Comparison of ENCODE assay signal across 19 cellular contexts in genomic region chr17:16434662-16435061, GRCh38. TPM values are rescaled to one million over a fixed set of nuclear protein-coding genes. Genes with fewer than 3 reads are reported as not detected.
A peak's percentile ranks its signal among the peaks of the same experiment; 100 is the strongest.
DNase-seq lines count a peak whose midpoint lies in the region; ATAC-seq and TF ChIP-seq lines count a peak whose summit lies in the region.
"Had no signal": no experiment of that assay in that cellular context is flagged by ENCODE, and none has a peak within 500 bp of the region (broad histone marks: within the 10 kb centered on the region; RNA-seq: fewer than 3 reads in every experiment).

No MANE protein-coding gene starts in this region.

- H3F3A ChIP-seq in DOHH2 (ENCODE audit: control insufficient read depth, insufficient read depth) (peaks cover 7% of the 10 kb centered on the region), GM23338 (replicated peaks; ENCODE audit: low read depth) (peaks cover 8% of the 10 kb centered on the region)

- H3K4me2 ChIP-seq in DOHH2 (ENCODE audit: low read length) (peak overlapping the region; percentile 15), GM23338 (no peak overlapping the region; the same call in 1 of the 2 replicates)

- CTCF ChIA-PET in WTC11 (lab: Charles Lee) = interaction anchor here (1.0 to 1.2 kb wide), 3 partner anchors 19 to 71 kb away, joined by 3 to 8 read pairs (median 3); partner anchors contain the start of gene TRPV2
- CTCF ChIA-PET in naive thymus-derived CD4-positive, alpha-beta T cell (lab: Charles Lee) = no interaction called here

- H3K79me2 ChIP-seq in DOHH2 (ENCODE audit: control insufficient read depth, low read length) = peaks cover 12% of the 10 kb centered on the region
- peaks cover 8% of the 10 kb centered on the region for H3K79me2 ChIP-seq in GM23338 (replicated peaks; ENCODE audit: insufficient read depth)

- peak overlapping the region; percentile 88 for H2AFZ ChIP-seq in GM23338

- POLR2A ChIA-PET in WTC11 (lab: Charles Lee) = no interaction called here
- POLR2A ChIA-PET in naive thymus-derived CD4-positive, alpha-beta T cell (lab: Charles Lee) = no interaction called here

- H3K36me3 ChIP-seq in DOHH2 (ENCODE audit: control insufficient read depth, low read length) (peaks cover 9% of the 10 kb centered on the region), GM23338 (ENCODE audit: insufficient read depth) (peaks cover 2% of the 10 kb centered on the region; the same call in 1 of the 2 replicates)
- peaks cover 0 to 30% (median 0%) of the 10 kb centered on the region in 3 experiments for H3K36me3 ChIP-seq in naive thymus-derived CD4-positive, alpha-beta T cell (ENCODE audit: control insufficient read depth in 2 of 3, insufficient read depth in 3 of 3, low read length in 3 of 3)
- H3K36me3 ChIP-seq: prostate gland, uterus had no signal

- H3K9me2 ChIP-seq in DOHH2 (replicated peaks; ENCODE audit: control insufficient read depth, low read length) = no peaks in the 10 kb centered on the region
- H3K9me2 ChIP-seq in GM23338 (ENCODE audit: insufficient read depth) = no peaks in the 10 kb centered on the region

- no peak overlapping the region for H3K4me3 ChIP-seq in DOHH2 (ENCODE audit: low read length)
- H3K4me3 ChIP-seq in GM23338 = no peak overlapping the region
- H3K4me3 ChIP-seq in naive thymus-derived CD4-positive, alpha-beta T cell (ENCODE audit: low read length) = no peak overlapping the region
- H3K4me3 ChIP-seq: prostate gland, uterus had no signal

- peaks cover 3% of the 10 kb centered on the region; the same call in 2 of the 3 replicates for H3K9me3 Mint-ChIP-seq in GM23338
- no peaks in the 10 kb centered on the region for H3K9me3 Mint-ChIP-seq in WTC11
- no peaks in the 10 kb centered on the region for H3K9me3 Mint-ChIP-seq in naive thymus-derived CD4-positive, alpha-beta T cell
- H3K9me3 Mint-ChIP-seq: activated T-helper 2 cell treated with anti-CD3 and anti-CD28 coated beads, Interferon-gamma antibody, Interleukin-2, Interleukin-4, amounts not matched to agents 10 μg/mL and 5 μg/mL and 100 μg/mL, durations not matched to agents 14 hours and 24 hours and 36 hours; CD8-positive, alpha-beta memory T cell; neural crest cell had no signal

- H3K9me3 ChIP-seq in DOHH2 (ENCODE audit: control insufficient read depth, insufficient read depth, low read length) = no peaks in the 10 kb centered on the region
- no peaks in the 10 kb centered on the region for H3K9me3 ChIP-seq in naive thymus-derived CD4-positive, alpha-beta T cell (ENCODE audit: control insufficient read depth in 2 of 3, low read length in 3 of 3)
- H3K9me3 ChIP-seq: prostate gland, uterus had no signal

- no peaks in the 10 kb centered on the region for H3K27me3 ChIP-seq in DOHH2 (ENCODE audit: control insufficient read depth, low read length)
- H3K27me3 ChIP-seq in GM23338 (ENCODE audit: insufficient read depth) = no peaks in the 10 kb centered on the region
- H3K27me3 ChIP-seq in naive thymus-derived CD4-positive, alpha-beta T cell (ENCODE audit: control insufficient read depth in 2 of 2, insufficient read depth in 2 of 2, low read length in 2 of 2) = no peaks in the 10 kb centered on the region
- H3K27me3 ChIP-seq: foreskin keratinocyte, uterus had no signal

- H3K27ac Mint-ChIP-seq in GM23338 = no peak overlapping the region; the same call in 1 of the 2 replicates
- H3K27ac Mint-ChIP-seq in WTC11 = no peak overlapping the region
- H3K27ac Mint-ChIP-seq in naive thymus-derived CD4-positive, alpha-beta T cell = peak overlapping the region in 5 of 9 donors; percentile 29 to 93 (median 64)
- H3K27ac Mint-ChIP-seq: activated T-helper 2 cell treated with anti-CD3 and anti-CD28 coated beads, Interferon-gamma antibody, Interleukin-2, Interleukin-4, amounts not matched to agents 10 μg/mL and 5 μg/mL and 100 μg/mL, durations not matched to agents 14 hours and 24 hours and 36 hours had no signal

- in situ Hi-C loops in GM13976 (cut with MboI; ENCODE audit: low sequenced_read_pairs, unreplicated experiment) = no loop called here

- intact Hi-C loops in naive thymus-derived CD4-positive, alpha-beta T cell (cut with micrococcal nuclease) = loop anchor here in 1 of 2 donors (5.0 to 10.0 kb wide), 3 partner anchors 58 to 850 kb away; partner anchors contain the start of genes COPS3 and LRRC75A

- TF ChIP-seq CTCF in DOHH2 (IDR thresholded peaks at IDR 0.05; ENCODE audit: low read depth, low read length, poor library complexity, severe bottlenecking) (no peak), GM23338 (conservative IDR thresholded peaks at IDR 0.05; ENCODE audit: low read depth in 2 of 2) (no peak), WTC11 (IDR thresholded peaks at IDR 0.05) (no peak), GM13976 (IDR thresholded peaks at IDR 0.05; ENCODE audit: borderline replicate concordance, control extremely low read depth, extremely low read depth, insufficient read depth, missing control alignments) (no peak)

- peak; percentile 14 for ATAC-seq in GM23338
- peak; percentile 24 for ATAC-seq in WTC11
- ATAC-seq in naive thymus-derived CD4-positive, alpha-beta T cell = no peak
- no peak for ATAC-seq in HG02798 (IDR thresholded peaks at IDR 0.05; ENCODE audit: poor library complexity, unreplicated experiment)
- ATAC-seq in HG02759 (IDR thresholded peaks at IDR 0.05; ENCODE audit: unreplicated experiment) = no peak
- ATAC-seq: foreskin keratinocyte, left ventricle myocardium superior had no signal

- peak; percentile 51 for DNase-seq in GM23338 (ENCODE audit: low spot score)
- peak; percentile 45 for DNase-seq in WTC11 (ENCODE audit: low spot score)
- no peak for DNase-seq in naive thymus-derived CD4-positive, alpha-beta T cell
- no peak for DNase-seq in GM13976 (ENCODE audit: low spot score)
- DNase-seq: CD8-positive, alpha-beta memory T cell; cerebellar nuclear complex; foreskin keratinocyte; GOT3; NCI-H1694; NCI-H2171 treated with DMSO at 0.1 percent for 48 hours; NCI-H69; uterus had no signal

- H3K4me1 ChIP-seq in DOHH2 (ENCODE audit: control insufficient read depth, low read length) (peaks cover 19% of the 10 kb centered on the region), GM23338 (ENCODE audit: insufficient read depth) (peaks cover 9% of the 10 kb centered on the region)
- peaks cover 6 to 9% of the 10 kb centered on the region in 2 donors for H3K4me1 ChIP-seq in naive thymus-derived CD4-positive, alpha-beta T cell (ENCODE audit: control insufficient read depth in 2 of 2, insufficient read depth in 2 of 2, low read length in 2 of 2)
- H3K4me1 ChIP-seq: prostate gland, uterus had no signal

- H3K27me3 Mint-ChIP-seq in GM23338 (ENCODE audit: insufficient read depth, low read depth, poor library complexity) = peaks cover 38% of the 10 kb centered on the region
- H3K27me3 Mint-ChIP-seq in WTC11 (ENCODE audit: low read depth) = no peaks in the 10 kb centered on the region; the same call in 1 of the 2 replicates
- no peaks in the 10 kb centered on the region for H3K27me3 Mint-ChIP-seq in naive thymus-derived CD4-positive, alpha-beta T cell
- H3K27me3 Mint-ChIP-seq: CD8-positive, alpha-beta memory T cell had no signal

- H3K4me1 Mint-ChIP-seq in GM23338 (peaks cover 18% of the 10 kb centered on the region), WTC11 (peaks cover 30% of the 10 kb centered on the region)
- peaks cover 9 to 24% (median 15%) of the 10 kb centered on the region in 7 donors for H3K4me1 Mint-ChIP-seq in naive thymus-derived CD4-positive, alpha-beta T cell

- H3K36me3 Mint-ChIP-seq in GM23338 (ENCODE audit: low read depth) (peaks cover 10% of the 10 kb centered on the region), WTC11 (peaks cover 9% of the 10 kb centered on the region)
- H3K36me3 Mint-ChIP-seq in naive thymus-derived CD4-positive, alpha-beta T cell = peaks cover 0 to 12% (median 4%) of the 10 kb centered on the region in 5 donors

- H3K27ac ChIP-seq in DOHH2 (ENCODE audit: low read depth, low read length) = no peak overlapping the region
- no peak overlapping the region for H3K27ac ChIP-seq in GM23338 (ENCODE audit: low read depth)
- H3K27ac ChIP-seq in naive thymus-derived CD4-positive, alpha-beta T cell (ENCODE audit: low read depth, low read length) = no peak overlapping the region
- H3K27ac ChIP-seq: foreskin keratinocyte, prostate gland, uterus had no signal

- peaks cover 3% of the 10 kb centered on the region; the same call in 1 of the 2 replicates for H4K20me1 ChIP-seq in DOHH2 (ENCODE audit: control insufficient read depth, insufficient read depth, low read depth, low read length)
- H4K20me1 ChIP-seq in GM23338 (replicated peaks; ENCODE audit: insufficient read depth) = peaks cover 3% of the 10 kb centered on the region; the same call in 1 of the 2 replicates

- H3K4me3 Mint-ChIP-seq in GM23338 (no peak overlapping the region; the same call in 2 of the 3 replicates), WTC11 (no peak overlapping the region)
- H3K4me3 Mint-ChIP-seq in naive thymus-derived CD4-positive, alpha-beta T cell = no peak overlapping the region
- H3K4me3 Mint-ChIP-seq: CD8-positive, alpha-beta memory T cell had no signal

TF ChIP-seq in GM23338, 12 proteins besides CTCF, POLR2A, EP300 and RAD21 (continues in another document):
- TF ChIP-seq STAT1 (IDR thresholded peaks at IDR 0.05; ENCODE audit: unreplicated experiment) (no peak), ZNF331 (CRISPR knock-in tag; IDR thresholded peaks at IDR 0.05; ENCODE audit: low read depth) (no peak), EZH2 (IDR thresholded peaks at IDR 0.05; ENCODE audit: low read depth, unreplicated experiment) (no peak)

TF ChIP-seq in WTC11, 78 proteins besides CTCF, POLR2A, EP300 and RAD21 (continues in another document):
- no peak for TF ChIP-seq ETV6 (CRISPR knock-in tag; IDR thresholded peaks at IDR 0.05)

RNA-seq across cellular contexts. Expression of gene TRPV2, which starts 19.3 kb away (rescaled TPM):
- total RNA-seq in GM23338 (2014; rRNA removed; shearing (Covaris generic)) = 1.6 and 3.2 TPM in 2 replicates
- 1.7 and 3.7 TPM in 2 replicates for polyA plus RNA-seq in GM23338 (2016; fragmentation: Nextera tagmentation; extraction: Ambion mirVana)
- 3.5 to 4.9 TPM (median 4.3 TPM) in 3 replicates for total RNA-seq in WTC11 (2021)
- total RNA-seq in naive thymus-derived CD4-positive, alpha-beta T cell = 100 to 1,000 TPM in 1 of 5 experiments, 10 to 100 TPM in 4; 66.8 to 141 (median 80.0) TPM
- polyA plus RNA-seq in naive thymus-derived CD4-positive, alpha-beta T cell = 100 to 1,000 TPM in 1 of 2 donors, 10 to 100 TPM in 1; 78.7 to 104 TPM

RNA-seq across cellular contexts. Expression of gene UBB, which starts 53.8 kb away (rescaled TPM):
- 812 and 871 TPM in 2 replicates for total RNA-seq in GM23338 (2014; rRNA removed; shearing (Covaris generic))
- polyA plus RNA-seq in GM23338 (2016; fragmentation: Nextera tagmentation; extraction: Ambion mirVana) = 1,581 and 1,692 TPM in 2 replicates
- total RNA-seq in WTC11 (2021) = 1,216 to 1,403 TPM (median 1,352 TPM) in 3 replicates
- 1,000 to 10,000 TPM in 1 of 5 experiments, 100 to 1,000 TPM in 4; 537 to 1,283 (median 621) TPM for total RNA-seq in naive thymus-derived CD4-positive, alpha-beta T cell
- 1,000 to 10,000 TPM; 1,829 to 1,950 TPM for polyA plus RNA-seq in naive thymus-derived CD4-positive, alpha-beta T cell

RNA-seq across cellular contexts. Expression of gene LRRC75A, which starts 57.3 kb away (rescaled TPM):
- 22.3 and 26.2 TPM in 2 replicates for total RNA-seq in GM23338 (2014; rRNA removed; shearing (Covaris generic))
- 5.2 and 5.3 TPM in 2 replicates for polyA plus RNA-seq in GM23338 (2016; fragmentation: Nextera tagmentation; extraction: Ambion mirVana)
- 13.7 to 22.9 TPM (median 14.7 TPM) in 3 replicates for total RNA-seq in WTC11 (2021)
- 1 to 10 TPM in 4 of 5 experiments, under 1 TPM in 1; 0.92 to 5.2 (median 3.8) TPM for total RNA-seq in naive thymus-derived CD4-positive, alpha-beta T cell
- 1 to 10 TPM; 1.7 to 2.6 TPM for polyA plus RNA-seq in naive thymus-derived CD4-positive, alpha-beta T cell
- total RNA-seq: foreskin keratinocyte had no signal

Comparison
In these comparisons a context has a peak if more than half of its experiments do, and no peak if none do; other contexts are left out.
1. ATAC-seq: peak in GM23338 (single experiment) and WTC11 (single experiment); none in naive thymus-derived CD4-positive, alpha-beta T cell (single experiment), HG02798 (single experiment) and HG02759 (single experiment).
2. DNase-seq: peak in GM23338 (single experiment) and WTC11 (single experiment); none in naive thymus-derived CD4-positive, alpha-beta T cell (0 of 9) and GM13976 (single experiment).
3. H3K27ac Mint-ChIP-seq: peak in naive thymus-derived CD4-positive, alpha-beta T cell (5 of 9); none in GM23338 (single experiment) and WTC11 (single experiment).
4. RNA of gene TRPV2, which starts 19.3 kb away (total RNA-seq): 66.8 to 141 TPM in naive thymus-derived CD4-positive, alpha-beta T cell; 3.5 to 4.9 TPM in WTC11 and 1.6 to 3.2 TPM in GM23338; every median in the first group is over 10 times any median in the second.